In the genomic region with DNA sequence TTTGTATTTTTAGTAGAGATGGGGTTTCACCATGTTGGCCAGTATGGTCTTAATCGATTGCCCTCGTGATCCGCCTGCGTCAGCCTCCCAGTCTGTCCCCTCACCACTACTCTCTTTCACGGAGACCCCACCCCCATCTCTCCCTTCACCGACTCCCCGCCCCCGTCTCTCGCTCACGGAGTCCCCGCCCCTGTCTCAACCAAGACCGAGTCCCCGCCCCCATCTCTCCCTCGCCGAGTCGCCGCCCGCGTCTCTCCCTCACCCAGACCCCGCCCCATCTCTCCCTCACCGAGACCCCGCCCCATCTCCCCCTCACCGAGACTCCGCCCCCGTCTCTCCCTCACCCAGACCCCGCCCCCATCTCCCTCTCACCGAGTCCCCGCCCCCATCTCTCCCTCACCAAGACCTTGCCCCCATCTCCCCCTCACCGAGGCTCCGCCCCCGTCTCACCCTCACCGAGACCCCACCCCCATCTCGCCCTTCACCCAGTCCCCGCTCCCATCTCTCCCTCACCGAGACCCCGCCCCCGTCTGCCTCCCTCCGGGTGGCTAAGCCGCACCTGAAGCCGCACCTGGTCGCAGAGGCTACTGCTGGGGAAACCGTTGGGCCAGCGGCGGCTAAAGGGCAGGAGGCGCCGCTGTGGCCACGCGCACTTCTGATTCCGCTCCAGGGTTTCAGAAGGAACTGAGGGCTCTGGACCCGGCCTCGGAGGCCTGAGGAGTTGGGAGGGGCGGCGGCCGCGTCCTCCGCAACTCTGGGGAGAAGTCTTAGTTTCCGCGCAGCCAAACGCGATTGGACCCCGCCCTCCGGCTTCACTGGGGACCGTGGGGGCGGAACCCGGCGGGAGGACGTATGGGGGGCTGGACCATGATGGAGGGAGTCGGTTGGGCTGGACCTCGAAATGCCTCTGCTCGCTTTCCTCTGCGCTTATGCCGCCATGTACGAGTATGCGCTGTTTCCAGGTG, we compare ENCODE assay signal across 1 cellular context.
TF ChIP-seq lines count a peak whose summit lies in the region.

No MANE protein-coding gene starts in this region.

TF ChIP-seq in HepG2, 621 proteins besides CTCF, POLR2A, EP300 and RAD21 (continued from another document and continues in another):
- TF ChIP-seq HNRNPH1 (optimal IDR thresholded peaks at IDR 0.05; ENCODE audit: low read depth, low read length) (no peak), KDM3A (CRISPR knock-in tag; IDR thresholded peaks at IDR 0.05; ENCODE audit: low read depth) (peak; percentile 45; the same call in 1 of the 2 replicates), RXRA (CRISPR knock-in tag; IDR thresholded peaks at IDR 0.05) (peak; percentile 60; the same call in 1 of the 2 replicates), ZSCAN30 (CRISPR knock-in tag; IDR thresholded peaks at IDR 0.05) (no peak), MXD3 (CRISPR knock-in tag; IDR thresholded peaks at IDR 0.05) (no peak), NFE2L2 (IDR thresholded peaks at IDR 0.05; ENCODE audit: low read length) (no peak), ZFP91 (CRISPR knock-in tag; IDR thresholded peaks at IDR 0.05; ENCODE audit: borderline replicate concordance) (peak; percentile 62; the same call in 1 of the 2 replicates), ZNF296 (CRISPR knock-in tag; conservative IDR thresholded peaks at IDR 0.05) (no peak), SAP130 (CRISPR knock-in tag; IDR thresholded peaks at IDR 0.05; ENCODE audit: low read depth) (peak; percentile 58), DDIT3 (CRISPR knock-in tag; IDR thresholded peaks at IDR 0.05) (no peak), ZXDC (CRISPR knock-in tag; IDR thresholded peaks at IDR 0.05) (no peak), ZNF292 (CRISPR knock-in tag; IDR thresholded peaks at IDR 0.05; ENCODE audit: borderline replicate concordance, low read depth) (0 out of 2 replicates have a peak, but pooled peaks have one; percentile 34), XRCC5 (optimal IDR thresholded peaks at IDR 0.05; ENCODE audit: low read length) (peak; percentile 38), PBX3 (CRISPR knock-in tag; IDR thresholded peaks at IDR 0.05; ENCODE audit: borderline replicate concordance) (no peak), ZNF501 (CRISPR knock-in tag; IDR thresholded peaks at IDR 0.05) (peak; percentile 75), KDM2A (CRISPR knock-in tag; IDR thresholded peaks at IDR 0.05; ENCODE audit: borderline replicate concordance, low read depth) (no peak; the same call in 1 of the 2 replicates), MATR3 (CRISPR knock-in tag; IDR thresholded peaks at IDR 0.05) (no peak), ZNF484 (CRISPR knock-in tag; IDR thresholded peaks at IDR 0.05; ENCODE audit: borderline replicate concordance, low read depth) (no peak), MTA3 (CRISPR knock-in tag; IDR thresholded peaks at IDR 0.05) (no peak), ZNF737 (CRISPR knock-in tag; IDR thresholded peaks at IDR 0.05; ENCODE audit: borderline replicate concordance) (no peak), TEAD2 (CRISPR knock-in tag; IDR thresholded peaks at IDR 0.05) (no peak), POGK (CRISPR knock-in tag; conservative IDR thresholded peaks at IDR 0.05) (no peak), ZNF12 (CRISPR knock-in tag; IDR thresholded peaks at IDR 0.05) (no peak), ZBTB21 (CRISPR knock-in tag; IDR thresholded peaks at IDR 0.05) (no peak), ZNF790 (CRISPR knock-in tag; IDR thresholded peaks at IDR 0.05; ENCODE audit: borderline replicate concordance) (no peak), SP5 (CRISPR knock-in tag; IDR thresholded peaks at IDR 0.05; ENCODE audit: borderline replicate concordance, low read depth) (0 out of 2 replicates have a peak, but pooled peaks have one; percentile 14), SCMH1 (CRISPR knock-in tag; IDR thresholded peaks at IDR 0.05; ENCODE audit: borderline replicate concordance) (no peak), STAT5B (CRISPR knock-in tag; IDR thresholded peaks at IDR 0.05) (no peak), ZNF33B (CRISPR knock-in tag; IDR thresholded peaks at IDR 0.05) (no peak), ZNF614 (CRISPR knock-in tag; IDR thresholded peaks at IDR 0.05; ENCODE audit: borderline replicate concordance) (no peak)
- TF ChIP-seq, protein P1, sequence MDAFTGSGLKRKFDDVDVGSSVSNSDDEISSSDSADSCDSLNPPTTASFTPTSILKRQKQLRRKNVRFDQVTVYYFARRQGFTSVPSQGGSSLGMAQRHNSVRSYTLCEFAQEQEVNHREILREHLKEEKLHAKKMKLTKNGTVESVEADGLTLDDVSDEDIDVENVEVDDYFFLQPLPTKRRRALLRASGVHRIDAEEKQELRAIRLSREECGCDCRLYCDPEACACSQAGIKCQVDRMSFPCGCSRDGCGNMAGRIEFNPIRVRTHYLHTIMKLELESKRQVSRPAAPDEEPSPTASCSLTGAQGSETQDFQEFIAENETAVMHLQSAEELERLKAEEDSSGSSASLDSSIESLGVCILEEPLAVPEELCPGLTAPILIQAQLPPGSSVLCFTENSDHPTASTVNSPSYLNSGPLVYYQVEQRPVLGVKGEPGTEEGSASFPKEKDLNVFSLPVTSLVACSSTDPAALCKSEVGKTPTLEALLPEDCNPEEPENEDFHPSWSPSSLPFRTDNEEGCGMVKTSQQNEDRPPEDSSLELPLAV (CRISPR knock-in tag; conservative IDR thresholded peaks at IDR 0.05; ENCODE audit: low read depth) = no peak
- TF ChIP-seq, protein P2, sequence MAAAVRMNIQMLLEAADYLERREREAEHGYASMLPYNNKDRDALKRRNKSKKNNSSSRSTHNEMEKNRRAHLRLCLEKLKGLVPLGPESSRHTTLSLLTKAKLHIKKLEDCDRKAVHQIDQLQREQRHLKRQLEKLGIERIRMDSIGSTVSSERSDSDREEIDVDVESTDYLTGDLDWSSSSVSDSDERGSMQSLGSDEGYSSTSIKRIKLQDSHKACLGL (CRISPR knock-in tag; IDR thresholded peaks at IDR 0.05) = no peak
- TF ChIP-seq, protein P3, sequence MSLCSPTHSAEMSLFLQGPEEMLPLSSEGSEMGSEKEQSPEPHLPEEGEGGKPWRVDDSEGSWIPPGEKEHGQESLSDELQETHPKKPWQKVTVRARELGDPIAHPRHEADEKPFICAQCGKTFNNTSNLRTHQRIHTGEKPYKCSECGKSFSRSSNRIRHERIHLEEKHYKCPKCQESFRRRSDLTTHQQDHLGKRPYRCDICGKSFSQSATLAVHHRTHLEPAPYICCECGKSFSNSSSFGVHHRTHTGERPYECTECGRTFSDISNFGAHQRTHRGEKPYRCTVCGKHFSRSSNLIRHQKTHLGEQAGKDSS (CRISPR knock-in tag; IDR thresholded peaks at IDR 0.05; ENCODE audit: borderline replicate concordance, low read depth) = no peak; the same call in 1 of the 2 replicates
- TF ChIP-seq, protein P4, sequence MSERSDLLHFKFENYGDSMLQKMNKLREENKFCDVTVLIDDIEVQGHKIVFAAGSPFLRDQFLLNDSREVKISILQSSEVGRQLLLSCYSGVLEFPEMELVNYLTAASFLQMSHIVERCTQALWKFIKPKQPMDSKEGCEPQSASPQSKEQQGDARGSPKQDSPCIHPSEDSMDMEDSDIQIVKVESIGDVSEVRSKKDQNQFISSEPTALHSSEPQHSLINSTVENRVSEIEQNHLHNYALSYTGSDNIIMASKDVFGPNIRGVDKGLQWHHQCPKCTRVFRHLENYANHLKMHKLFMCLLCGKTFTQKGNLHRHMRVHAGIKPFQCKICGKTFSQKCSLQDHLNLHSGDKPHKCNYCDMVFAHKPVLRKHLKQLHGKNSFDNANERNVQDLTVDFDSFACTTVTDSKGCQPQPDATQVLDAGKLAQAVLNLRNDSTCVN (CRISPR knock-in tag; IDR thresholded peaks at IDR 0.05; ENCODE audit: borderline replicate concordance) = 0 out of 2 replicates have a peak, but pooled peaks have one; percentile 20
- TF ChIP-seq, protein P5, sequence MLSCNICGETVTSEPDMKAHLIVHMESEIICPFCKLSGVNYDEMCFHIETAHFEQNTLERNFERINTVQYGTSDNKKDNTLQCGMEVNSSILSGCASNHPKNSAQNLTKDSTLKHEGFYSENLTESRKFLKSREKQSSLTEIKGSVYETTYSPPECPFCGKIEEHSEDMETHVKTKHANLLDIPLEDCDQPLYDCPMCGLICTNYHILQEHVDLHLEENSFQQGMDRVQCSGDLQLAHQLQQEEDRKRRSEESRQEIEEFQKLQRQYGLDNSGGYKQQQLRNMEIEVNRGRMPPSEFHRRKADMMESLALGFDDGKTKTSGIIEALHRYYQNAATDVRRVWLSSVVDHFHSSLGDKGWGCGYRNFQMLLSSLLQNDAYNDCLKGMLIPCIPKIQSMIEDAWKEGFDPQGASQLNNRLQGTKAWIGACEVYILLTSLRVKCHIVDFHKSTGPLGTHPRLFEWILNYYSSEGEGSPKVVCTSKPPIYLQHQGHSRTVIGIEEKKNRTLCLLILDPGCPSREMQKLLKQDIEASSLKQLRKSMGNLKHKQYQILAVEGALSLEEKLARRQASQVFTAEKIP (CRISPR knock-in tag; IDR thresholded peaks at IDR 0.05; ENCODE audit: borderline replicate concordance) = no peak
- TF ChIP-seq, protein P6, sequence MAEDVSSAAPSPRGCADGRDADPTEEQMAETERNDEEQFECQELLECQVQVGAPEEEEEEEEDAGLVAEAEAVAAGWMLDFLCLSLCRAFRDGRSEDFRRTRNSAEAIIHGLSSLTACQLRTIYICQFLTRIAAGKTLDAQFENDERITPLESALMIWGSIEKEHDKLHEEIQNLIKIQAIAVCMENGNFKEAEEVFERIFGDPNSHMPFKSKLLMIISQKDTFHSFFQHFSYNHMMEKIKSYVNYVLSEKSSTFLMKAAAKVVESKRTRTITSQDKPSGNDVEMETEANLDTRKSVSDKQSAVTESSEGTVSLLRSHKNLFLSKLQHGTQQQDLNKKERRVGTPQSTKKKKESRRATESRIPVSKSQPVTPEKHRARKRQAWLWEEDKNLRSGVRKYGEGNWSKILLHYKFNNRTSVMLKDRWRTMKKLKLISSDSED (CRISPR knock-in tag; IDR thresholded peaks at IDR 0.05) = no peak
- TF ChIP-seq, protein P7, sequence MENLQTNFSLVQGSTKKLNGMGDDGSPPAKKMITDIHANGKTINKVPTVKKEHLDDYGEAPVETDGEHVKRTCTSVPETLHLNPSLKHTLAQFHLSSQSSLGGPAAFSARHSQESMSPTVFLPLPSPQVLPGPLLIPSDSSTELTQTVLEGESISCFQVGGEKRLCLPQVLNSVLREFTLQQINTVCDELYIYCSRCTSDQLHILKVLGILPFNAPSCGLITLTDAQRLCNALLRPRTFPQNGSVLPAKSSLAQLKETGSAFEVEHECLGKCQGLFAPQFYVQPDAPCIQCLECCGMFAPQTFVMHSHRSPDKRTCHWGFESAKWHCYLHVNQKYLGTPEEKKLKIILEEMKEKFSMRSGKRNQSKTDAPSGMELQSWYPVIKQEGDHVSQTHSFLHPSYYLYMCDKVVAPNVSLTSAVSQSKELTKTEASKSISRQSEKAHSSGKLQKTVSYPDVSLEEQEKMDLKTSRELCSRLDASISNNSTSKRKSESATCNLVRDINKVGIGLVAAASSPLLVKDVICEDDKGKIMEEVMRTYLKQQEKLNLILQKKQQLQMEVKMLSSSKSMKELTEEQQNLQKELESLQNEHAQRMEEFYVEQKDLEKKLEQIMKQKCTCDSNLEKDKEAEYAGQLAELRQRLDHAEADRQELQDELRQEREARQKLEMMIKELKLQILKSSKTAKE (CRISPR knock-in tag; IDR thresholded peaks at IDR 0.05; ENCODE audit: borderline replicate concordance) = peak; percentile 61
